10 cellular contexts compared by ENCODE assay signal in genomic region chr4:144547678-144548298, GRCh38.
A peak's percentile ranks its signal among the peaks of the same experiment; 100 is the strongest.
DNase-seq lines count a peak whose midpoint lies in the region; ATAC-seq and TF ChIP-seq lines count a peak whose summit lies in the region.
"Had no signal": no experiment of that assay in that cellular context is flagged by ENCODE, and none has a peak within 500 bp of the region (broad histone marks: within the 10 kb centered on the region; RNA-seq: fewer than 3 reads in every experiment).

No MANE protein-coding gene starts in this region.

- no peaks in the 10 kb centered on the region for H3K4me1 Mint-ChIP-seq in Calu3 (ENCODE audit: low read depth, unreplicated experiment)
- no peaks in the 10 kb centered on the region for H3K4me1 Mint-ChIP-seq in H9

- no peak overlapping the region for H3K9ac ChIP-seq in H9 (ENCODE audit: extremely low read depth, insufficient read length, low read length)
- H3K9ac ChIP-seq: parathyroid adenoma had no signal

- POLR2A ChIA-PET in GM10248 (lab: Yijun Ruan, JAX) = no interaction called here

- CTCF ChIA-PET in GM10248 (lab: Yijun Ruan, JAX) (interaction anchor here (0.6 to 0.9 kb wide), 3 partner anchors 9 to 14 kb away, joined by 3 to 4 read pairs (median 3); no protein-coding TSS in a partner anchor), Calu3 (lab: Charles Lee) (no interaction called here)

- no peak overlapping the region for H2AFZ ChIP-seq in H9 (ENCODE audit: low read length)
- H2AFZ ChIP-seq: parathyroid adenoma had no signal

- no CpG with 5 or more reads among the region's 2 CpGs for WGBS in H9 (ENCODE audit: extremely low coverage, insufficient read length, low lambda C conversion rate)

- no peak overlapping the region for H3K4ac ChIP-seq in H9 (ENCODE audit: low read depth, low read length)

- H2BK20ac ChIP-seq in H9 (ENCODE audit: low read depth, low read length, poor library complexity, severe bottlenecking) = no peak overlapping the region

- H3K27ac ChIP-seq in H9 (ENCODE audit: insufficient read length, low read depth, low read length) = no peak overlapping the region
- H3K27ac ChIP-seq: parathyroid adenoma, SK-N-MC had no signal

- DNase-seq in GM10248 (ENCODE audit: extremely low spot score) = peak; percentile 53
- DNase-seq in GOT3 (lab: John Stamatoyannopoulos, UW) = no peak
- DNase-seq in Calu3 = no peak
- no peak for DNase-seq in H9
- DNase-seq in left colon = no peak

- H4K8ac ChIP-seq in H9 (replicated peaks; ENCODE audit: insufficient read length, low read depth, low read length) = no peak overlapping the region

- no peaks in the 10 kb centered on the region for H3K27me3 ChIP-seq in H9 (ENCODE audit: insufficient read depth, low read length)

- no peak overlapping the region for H2BK15ac ChIP-seq in H9 (ENCODE audit: low read depth, low read length)

- H2BK12ac ChIP-seq in H9 (ENCODE audit: insufficient read length, low read depth, low read length) = no peak overlapping the region

- H3K79me1 ChIP-seq in H9 (ENCODE audit: insufficient read depth, low read depth, low read length, poor library complexity, severe bottlenecking) = no peaks in the 10 kb centered on the region

- H4K20me1 ChIP-seq in H9 (ENCODE audit: control insufficient read depth, insufficient read depth, insufficient read length) = no peaks in the 10 kb centered on the region

- H3K27me3 Mint-ChIP-seq in Calu3 (ENCODE audit: unreplicated experiment) (no peaks in the 10 kb centered on the region), H9 (ENCODE audit: low read depth) (no peaks in the 10 kb centered on the region)

- no peak overlapping the region for H3K18ac ChIP-seq in H9 (ENCODE audit: insufficient read length, low read depth, low read length)

- no peaks in the 10 kb centered on the region for H3K36me3 Mint-ChIP-seq in Calu3 (ENCODE audit: insufficient read depth, unreplicated experiment)
- peaks cover 0 to 4% (median 0%) of the 10 kb centered on the region in 3 experiments; a peak in 1 of 7 replicates for H3K36me3 Mint-ChIP-seq in H9 (ENCODE audit: insufficient read depth in 1 of 3, low read depth in 3 of 3)

- H3K4me3 Mint-ChIP-seq in Calu3 (ENCODE audit: low read depth, unreplicated experiment) (no peak overlapping the region), H9 (no peak overlapping the region)

- H3K9me3 ChIP-seq in H9 (ENCODE audit: control insufficient read depth, low read depth, low read length) = no peaks in the 10 kb centered on the region

- no peak overlapping the region for H3K23ac ChIP-seq in H9 (ENCODE audit: insufficient read length, low read depth, low read length)

- H3K79me2 ChIP-seq in H9 (ENCODE audit: insufficient read depth, low read length) = no peaks in the 10 kb centered on the region
- H3K79me2 ChIP-seq: parathyroid adenoma had no signal

- no peak overlapping the region for H4K91ac ChIP-seq in H9 (ENCODE audit: insufficient read length, low read depth, low read length)

- H3K4me2 ChIP-seq in H9 (ENCODE audit: insufficient read depth, insufficient read length, low read length) = no peak overlapping the region

- no peak overlapping the region for H4K5ac ChIP-seq in H9 (ENCODE audit: insufficient read length, low read depth, low read length)

- intact Hi-C loops in Calu3 (cut with micrococcal nuclease; ENCODE audit: unreplicated experiment) (no loop called here), left colon (cut with DNase I, micrococcal nuclease) (no loop called here)

- H3K14ac ChIP-seq in H9 (ENCODE audit: insufficient read depth, low read length) = no peak overlapping the region

- H3K27ac Mint-ChIP-seq in Calu3 (ENCODE audit: unreplicated experiment) (no peak overlapping the region), H9 (no peak overlapping the region)

- no peak overlapping the region for H2BK5ac ChIP-seq in H9 (ENCODE audit: insufficient read length, low read length)

- no TSS peak for BruUV-seq in Calu3 (replicated peaks; lab: Mats Ljungman, UMichigan)

- H3K9me3 Mint-ChIP-seq in Calu3 (ENCODE audit: low read depth, unreplicated experiment) = peaks cover 2% of the 10 kb centered on the region
- H3K9me3 Mint-ChIP-seq in H9 = peaks cover 5 to 8% of the 10 kb centered on the region in 2 experiments

- no peak overlapping the region for H3K56ac ChIP-seq in H9 (ENCODE audit: insufficient read length, low read depth, low read length)

- no peak overlapping the region for H2BK120ac ChIP-seq in H9 (ENCODE audit: low read depth, low read length, poor library complexity, severe bottlenecking)

- H3K23me2 ChIP-seq in H9 (ENCODE audit: insufficient read length, low read depth, low read length, poor library complexity, severe bottlenecking) = no peaks in the 10 kb centered on the region

- peak; percentile 99 for ATAC-seq in GM19351 (IDR thresholded peaks at IDR 0.05; ENCODE audit: unreplicated experiment)
- ATAC-seq in HG02840 (IDR thresholded peaks at IDR 0.05; ENCODE audit: low FRiP score, unreplicated experiment) = peak; percentile 99
- ATAC-seq in HG03558 (IDR thresholded peaks at IDR 0.05; ENCODE audit: extremely low read depth, unreplicated experiment) = peak; percentile 99
- no peak for ATAC-seq in left colon

- no peak for TF ChIP-seq CTCF in GM10248 (IDR thresholded peaks at IDR 0.05; ENCODE audit: control extremely low read depth, extremely low read depth, low read depth, missing control alignments)
- no peak for TF ChIP-seq CTCF in Calu3 (IDR thresholded peaks at IDR 0.05; ENCODE audit: unreplicated experiment)
- no peak for TF ChIP-seq CTCF in H9 (conservative IDR thresholded peaks at IDR 0.05)

- no peak overlapping the region for H3T11ph ChIP-seq in H9 (ENCODE audit: low read length)

- H3K4me1 ChIP-seq in H9 (ENCODE audit: insufficient read depth, low read length) = no peaks in the 10 kb centered on the region
- H3K4me1 ChIP-seq: parathyroid adenoma had no signal

- H2AK5ac ChIP-seq in H9 (ENCODE audit: insufficient read length, low read length) = no peak overlapping the region
